17 cellular contexts compared by ENCODE assay signal in genomic region chr18:10564975-10565773, GRCh38.
"Had no signal": no experiment of that assay in that cellular context is flagged by ENCODE, and none has a peak within 500 bp of the region (broad histone marks: within the 10 kb centered on the region; RNA-seq: fewer than 3 reads in every experiment).

No MANE protein-coding gene starts in this region.

- H3K27me3 ChIP-seq: heart left ventricle, pancreas, stomach had no signal

- H3K4me1 Mint-ChIP-seq: endodermal cell had no signal

- H3K27me3 Mint-ChIP-seq: dendritic cell treated with granulocyte-macrophage colony-stimulating factor and Interleukin-4, amounts not matched to agents 40 ng/mL and 50 ng/mL, for 4 days; naive thymus-derived CD4-positive, alpha-beta T cell; progenitor cell of endocrine pancreas had no signal

- H3K4me1 ChIP-seq: pancreas had no signal

- H3K27ac ChIP-seq: heart left ventricle, pancreas, stomach had no signal

- DNase-seq: endodermal cell; foreskin melanocyte; heart left ventricle; mammary epithelial cell; naive thymus-derived CD4-positive, alpha-beta T cell; nephron progenitor cell; pancreas; small intestine; stimulated activated CD4-positive, alpha-beta T cell treated with anti-CD3 and anti-CD28 coated beads, Interleukin-12 subunit alpha, Interleukin-12 subunit beta, amount 100 ng/mL, for 4 hours; stimulated activated naive CD4-positive, alpha-beta T cell; stomach; substantia nigra; trophoblast cell had no signal

- ATAC-seq: heart left ventricle; naive thymus-derived CD4-positive, alpha-beta T cell; pancreas; right cardiac atrium had no signal

- H3K9me3 ChIP-seq: heart left ventricle, pancreas, stomach, thoracic aorta had no signal

- H3K4me3 ChIP-seq: heart left ventricle, pancreas, stomach, thoracic aorta had no signal

- H3K27ac Mint-ChIP-seq: dendritic cell treated with granulocyte-macrophage colony-stimulating factor and Interleukin-4, amounts not matched to agents 40 ng/mL and 50 ng/mL, for 4 days; endodermal cell; naive thymus-derived CD4-positive, alpha-beta T cell; progenitor cell of endocrine pancreas had no signal

- H3K4me3 Mint-ChIP-seq: dendritic cell treated with granulocyte-macrophage colony-stimulating factor and Interleukin-4, amounts not matched to agents 40 ng/mL and 50 ng/mL, for 4 days; endodermal cell; naive thymus-derived CD4-positive, alpha-beta T cell; nephron progenitor cell had no signal

- H3K36me3 ChIP-seq: heart left ventricle, pancreas, stomach, thoracic aorta had no signal
